In the genomic region with DNA sequence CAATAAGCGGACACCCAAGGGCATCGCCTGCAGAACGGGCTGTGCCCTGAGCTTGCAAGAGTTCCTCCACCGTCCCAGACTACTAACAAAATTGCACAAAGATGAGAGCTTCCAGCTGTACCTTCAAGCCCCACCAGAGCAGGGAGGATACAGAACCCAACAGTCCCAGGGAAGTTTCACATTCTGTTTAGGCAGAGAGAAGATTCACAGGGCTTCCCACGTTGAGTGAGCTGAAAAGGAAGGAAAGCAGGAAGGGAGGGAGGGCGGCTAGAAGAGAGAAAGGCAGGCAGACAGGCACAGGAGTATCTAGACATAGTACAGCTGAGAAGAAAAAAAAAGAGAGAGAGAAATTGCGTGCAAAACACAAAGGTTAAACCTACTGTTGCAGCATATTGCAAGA, we compare ENCODE assay signal across 25 cellular contexts.
"Had no signal": no experiment of that assay in that cellular context is flagged by ENCODE, and none has a peak within 500 bp of the region (broad histone marks: within the 10 kb centered on the region; RNA-seq: fewer than 3 reads in every experiment).

No MANE protein-coding gene starts in this region.

- H3K27ac ChIP-seq: breast epithelium, dorsolateral prefrontal cortex, esophagus muscularis mucosa, heart right ventricle, left lung, sigmoid colon, testis, VCaP had no signal

- H3K36me3 Mint-ChIP-seq: activated naive CD8-positive, alpha-beta T cell treated with anti-CD3 and anti-CD28 coated beads, Interleukin-2, amount 10 ng/mL, durations not matched to agents 7 days and 5 days; natural killer cell; stimulated activated naive B cell treated with anti-CD40 and anti-IgM and Interleukin-4, amounts not matched to agents 10 μg/mL and 1 μg/mL and 100 μg/mL, for 72 hours had no signal

- H3K4me3 ChIP-seq: breast epithelium, dorsolateral prefrontal cortex, esophagus muscularis mucosa, left lung, sigmoid colon, testis had no signal

- H3K36me3 ChIP-seq: breast epithelium, esophagus muscularis mucosa, heart right ventricle, left lung, sigmoid colon had no signal

- H3K27ac Mint-ChIP-seq: activated CD4-positive, alpha-beta T cell treated with anti-CD3 and anti-CD28 coated beads, Interleukin-2, amount 10 ng/mL, durations not matched to agents 24 days and 14 days; activated CD8-positive, alpha-beta T cell treated with anti-CD3 and anti-CD28 coated beads, Interleukin-2, amount 10 ng/mL, durations not matched to agents 7 days and 5 days; activated naive CD8-positive, alpha-beta T cell treated with anti-CD3 and anti-CD28 coated beads, Interleukin-2, amount 10 ng/mL, durations not matched to agents 7 days and 5 days; effector memory CD8-positive, alpha-beta T cell; natural killer cell; stimulated activated naive B cell treated with anti-CD40 and anti-IgM and Interleukin-4, amounts not matched to agents 10 μg/mL and 1 μg/mL and 100 μg/mL, for 72 hours had no signal

- DNase-seq: activated CD4-positive, alpha-beta T cell treated with anti-CD3 and anti-CD28 coated beads, Interleukin-2, amount 10 ng/mL, durations not matched to agents 24 days and 14 days; activated CD8-positive, alpha-beta T cell treated with anti-CD3 and anti-CD28 coated beads, Interleukin-2, amount 10 ng/mL, durations not matched to agents 7 days and 5 days; activated naive CD4-positive, alpha-beta T cell treated with Interleukin-2 at 50 U/mL for 16 hours; activated naive CD8-positive, alpha-beta T cell treated with anti-CD3 and anti-CD28 coated beads, Interleukin-2, amount 10 ng/mL, durations not matched to agents 7 days and 5 days; amniotic stem cell; dorsolateral prefrontal cortex; effector memory CD8-positive, alpha-beta T cell; heart right ventricle; kidney; left lung; midbrain; natural killer cell; nucleus accumbens; sigmoid colon; stimulated activated CD4-positive, alpha-beta T cell treated with anti-CD3 and anti-CD28 coated beads, Interleukin-2, amount 100 ng/mL, for 48 hours; stimulated activated CD8-positive, alpha-beta memory T cell treated with anti-CD3 and anti-CD28 coated beads, Interleukin-4, amount 100 ng/mL, for 48 hours; stimulated activated naive B cell treated with anti-CD40 and anti-IgM and Interleukin-4, amounts not matched to agents 10 μg/mL and 1 μg/mL and 100 μg/mL, for 72 hours; testis; trophoblast cell had no signal

- H3K4me3 Mint-ChIP-seq: activated CD4-positive, alpha-beta T cell treated with anti-CD3 and anti-CD28 coated beads, Interleukin-2, amount 10 ng/mL, durations not matched to agents 24 days and 14 days; activated CD8-positive, alpha-beta T cell treated with anti-CD3 and anti-CD28 coated beads, Interleukin-2, amount 10 ng/mL, durations not matched to agents 7 days and 5 days; activated naive CD8-positive, alpha-beta T cell treated with anti-CD3 and anti-CD28 coated beads, Interleukin-2, amount 10 ng/mL, durations not matched to agents 7 days and 5 days; central memory CD8-positive, alpha-beta T cell; effector memory CD8-positive, alpha-beta T cell; natural killer cell; stimulated activated naive B cell treated with anti-CD40 and anti-IgM and Interleukin-4, amounts not matched to agents 10 μg/mL and 1 μg/mL and 100 μg/mL, for 72 hours had no signal

- H3K9me3 Mint-ChIP-seq: activated CD4-positive, alpha-beta T cell treated with anti-CD3 and anti-CD28 coated beads, Interleukin-2, amount 10 ng/mL, durations not matched to agents 24 days and 14 days; central memory CD8-positive, alpha-beta T cell; natural killer cell had no signal

- H3K27me3 ChIP-seq: testis had no signal

- H3K4me1 ChIP-seq: breast epithelium, sigmoid colon had no signal

- ATAC-seq: activated CD4-positive, CD25-positive, alpha-beta regulatory T cell treated with anti-CD3 and anti-CD28 coated beads, Interleukin-2, amount 50 U/mL, for 24 hours; activated CD8-positive, alpha-beta T cell treated with anti-CD3 and anti-CD28 coated beads, Interleukin-2, amount 10 ng/mL, durations not matched to agents 7 days and 5 days; effector memory CD8-positive, alpha-beta T cell; left lung; natural killer cell; SK-N-SH treated with all-trans-retinoic acid at 6 μM for 48 hours; stimulated activated naive B cell treated with anti-CD40 and anti-IgM and Interleukin-4, amounts not matched to agents 10 μg/mL and 1 μg/mL and 100 μg/mL, for 72 hours had no signal

- H3K9me3 ChIP-seq: breast epithelium, left lung, sigmoid colon, testis had no signal
